ENCODE assay signal across 8 cellular contexts in the genomic region with DNA sequence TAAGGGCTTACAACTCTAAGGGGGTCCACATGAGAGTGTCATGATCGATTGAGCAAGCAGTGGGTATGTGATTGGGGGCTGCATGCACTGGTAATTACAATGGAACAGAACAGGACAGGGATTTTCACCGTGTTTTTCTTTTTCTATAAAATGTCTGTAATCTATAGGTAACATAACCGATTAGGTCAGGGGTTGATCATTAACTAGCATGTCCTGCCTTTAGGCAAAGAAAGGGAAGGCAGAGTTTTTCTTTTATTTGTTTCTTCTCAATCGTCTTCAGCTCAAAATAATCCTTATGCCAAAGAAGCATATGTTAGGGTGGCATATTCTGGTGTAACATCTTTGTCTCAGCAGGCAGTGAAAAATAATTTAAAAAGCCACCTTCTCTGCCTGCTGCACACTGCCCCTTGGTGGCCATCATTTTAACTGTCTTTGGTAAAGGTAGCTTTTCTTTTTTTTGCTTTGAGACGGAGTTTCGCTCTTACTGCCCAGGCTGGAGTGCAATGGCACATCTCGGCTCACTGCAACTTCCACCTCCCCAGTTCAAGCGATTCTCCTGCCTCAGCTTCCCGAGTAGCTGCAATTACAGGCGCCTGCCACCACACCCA. TPM values are rescaled to one million over a fixed set of nuclear protein-coding genes. Genes with fewer than 3 reads are reported as not detected.
DNase-seq lines count a peak whose midpoint lies in the region; ATAC-seq and TF ChIP-seq lines count a peak whose summit lies in the region.

No MANE protein-coding gene starts in this region.

- peaks cover 44% of the 10 kb centered on the region for H3K4me1 Mint-ChIP-seq in activated CD4-positive, alpha-beta T cell treated with anti-CD3 and anti-CD28 coated beads, Interleukin-2, amount 10 ng/mL, durations not matched to agents 24 days and 14 days

- no peak overlapping the region for H3K27ac Mint-ChIP-seq in activated CD4-positive, alpha-beta T cell treated with anti-CD3 and anti-CD28 coated beads, Interleukin-2, amount 10 ng/mL, durations not matched to agents 24 days and 14 days

- H3K36me3 ChIP-seq in Karpas-422 (ENCODE audit: insufficient read depth, low read length) (peaks cover 28% of the 10 kb centered on the region; the same call in 1 of the 2 replicates), parathyroid adenoma (ENCODE audit: control insufficient read depth, insufficient read depth, low read length) (no peaks in the 10 kb centered on the region)

- H3K27me3 ChIP-seq in Karpas-422 (ENCODE audit: low read length): no peaks in the 10 kb centered on the region
- no peaks in the 10 kb centered on the region for H3K27me3 ChIP-seq in parathyroid adenoma (ENCODE audit: control insufficient read depth, insufficient read depth, low read length)

- peaks cover 33% of the 10 kb centered on the region for H3K36me3 Mint-ChIP-seq in activated CD4-positive, alpha-beta T cell treated with anti-CD3 and anti-CD28 coated beads, Interleukin-2, amount 10 ng/mL, durations not matched to agents 24 days and 14 days (ENCODE audit: low read depth)

- no peaks in the 10 kb centered on the region for H3K9me3 Mint-ChIP-seq in activated CD4-positive, alpha-beta T cell treated with anti-CD3 and anti-CD28 coated beads, Interleukin-2, amount 10 ng/mL, durations not matched to agents 24 days and 14 days

- H2AFZ ChIP-seq in Karpas-422 (ENCODE audit: low read length) (no peak overlapping the region), parathyroid adenoma (no peak overlapping the region)

- DNase-seq in DMS53 (lab: John Stamatoyannopoulos, UW) (peak; percentile 64), Karpas-422 (peak; percentile 81), iPS-NIHi11 (ENCODE audit: low spot score) (no peak), NCI-H1048 (lab: John Stamatoyannopoulos, UW) (no peak)
- DNase-seq in activated CD4-positive, alpha-beta T cell treated with anti-CD3 and anti-CD28 coated beads, Interleukin-2, amount 10 ng/mL, durations not matched to agents 24 days and 14 days: peak; percentile 89

- ATAC-seq in GM19395 (IDR thresholded peaks at IDR 0.05; ENCODE audit: unreplicated experiment) (peak; percentile 81), esophagus mucosa (peak; percentile 52)

- H3K9me2 ChIP-seq in Karpas-422 (replicated peaks; ENCODE audit: insufficient read depth, low read length): no peaks in the 10 kb centered on the region

- no peaks in the 10 kb centered on the region for H3K9me3 ChIP-seq in Karpas-422 (ENCODE audit: low read length)
- no peaks in the 10 kb centered on the region for H3K9me3 ChIP-seq in parathyroid adenoma (ENCODE audit: control insufficient read depth, low read length)

- H3K9ac ChIP-seq in Karpas-422 (ENCODE audit: low read length) (no peak overlapping the region), parathyroid adenoma (no peak overlapping the region)

- H3K4me3 ChIP-seq in Karpas-422 (ENCODE audit: low read length) (no peak overlapping the region), parathyroid adenoma (ENCODE audit: low read depth, low read length) (no peak overlapping the region)

- H3K4me2 ChIP-seq in Karpas-422 (ENCODE audit: low read depth, low read length, poor library complexity, severe bottlenecking): no peak overlapping the region
- H3K4me2 ChIP-seq in parathyroid adenoma (ENCODE audit: low read length): no peak overlapping the region

- peak; percentile 46 for TF ChIP-seq CTCF in parathyroid adenoma (IDR thresholded peaks at IDR 0.05)

- 0 out of 2 replicates have a peak overlapping the region, but pooled peaks have one; percentile 10 for H3K27ac ChIP-seq in Karpas-422 (ENCODE audit: low read length)
- H3K27ac ChIP-seq in parathyroid adenoma: no peak overlapping the region

- no peak overlapping the region for H3K4me3 Mint-ChIP-seq in activated CD4-positive, alpha-beta T cell treated with anti-CD3 and anti-CD28 coated beads, Interleukin-2, amount 10 ng/mL, durations not matched to agents 24 days and 14 days

- H3K27me3 Mint-ChIP-seq in activated CD4-positive, alpha-beta T cell treated with anti-CD3 and anti-CD28 coated beads, Interleukin-2, amount 10 ng/mL, durations not matched to agents 24 days and 14 days: no peaks in the 10 kb centered on the region

- H3K79me2 ChIP-seq in Karpas-422 (ENCODE audit: low read length): peaks cover 100% of the 10 kb centered on the region
- no peaks in the 10 kb centered on the region for H3K79me2 ChIP-seq in parathyroid adenoma

- no peaks in the 10 kb centered on the region for H4K20me1 ChIP-seq in Karpas-422 (ENCODE audit: insufficient read depth, low read depth, low read length)

- H3K4me1 ChIP-seq in Karpas-422 (ENCODE audit: low read length) (peaks cover 5% of the 10 kb centered on the region), parathyroid adenoma (no peaks in the 10 kb centered on the region)

- intact Hi-C loops in activated CD4-positive, alpha-beta T cell treated with anti-CD3 and anti-CD28 coated beads, Interleukin-2, amount 10 ng/mL, durations not matched to agents 24 days and 14 days (cut with micrococcal nuclease): loop anchor here (1.0 to 2.0 kb wide), 3 partner anchors 39 to 214 kb away; no protein-coding TSS in a partner anchor

RNA-seq across cellular contexts. Expression of a gene that starts 9.7 kb away (rescaled TPM):
- 18.5 and 19.5 TPM in 2 replicates for total RNA-seq in Karpas-422 (2014; rRNA removed; shearing (Covaris generic); ENCODE audit: low replicate concordance)
- 21.1 and 23.0 TPM in 2 replicates for total RNA-seq in activated CD4-positive, alpha-beta T cell treated with anti-CD3 and anti-CD28 coated beads, Interleukin-2, amount 10 ng/mL, durations not matched to agents 24 days and 14 days
- 10.8 TPM for total RNA-seq in esophagus mucosa

RNA-seq across cellular contexts. Expression of a gene that starts 33.2 kb away (rescaled TPM):
- 147 and 246 TPM in 2 replicates for total RNA-seq in Karpas-422 (2014; rRNA removed; shearing (Covaris generic); ENCODE audit: low replicate concordance)
- 93.3 and 108 TPM in 2 replicates for total RNA-seq in activated CD4-positive, alpha-beta T cell treated with anti-CD3 and anti-CD28 coated beads, Interleukin-2, amount 10 ng/mL, durations not matched to agents 24 days and 14 days
- 23.6 TPM for total RNA-seq in esophagus mucosa

Comparison
In these comparisons a context has a peak if more than half of its experiments do, and no peak if none do; other contexts are left out.
1. DNase-seq: peak in DMS53 (single experiment), Karpas-422 (single experiment) and activated CD4-positive, alpha-beta T cell treated with anti-CD3 and anti-CD28 coated beads, Interleukin-2, amount 10 ng/mL, durations not matched to agents 24 days and 14 days (single experiment); none in iPS-NIHi11 (single experiment) and NCI-H1048 (single experiment).